In genomic region chr10:103834436-103835095, GRCh38 we compare ENCODE assay signal across 14 cellular contexts. TPM values are rescaled to one million over a fixed set of nuclear protein-coding genes. Genes with fewer than 3 reads are reported as not detected.
DNase-seq lines count a peak whose midpoint lies in the region; ATAC-seq and TF ChIP-seq lines count a peak whose summit lies in the region.
"Had no signal": no experiment of that assay in that cellular context is flagged by ENCODE, and none has a peak within 500 bp of the region (broad histone marks: within the 10 kb centered on the region; RNA-seq: fewer than 3 reads in every experiment).

No MANE protein-coding gene starts in this region.

- no peak for TF ChIP-seq POLR2A in suprapubic skin (IDR thresholded peaks at IDR 0.05)
- TF ChIP-seq POLR2A in prostate gland (IDR thresholded peaks at IDR 0.05) = no peak

- ATAC-seq in Right ventricle myocardium superior (ENCODE audit: poor library complexity) = peak; percentile 6
- ATAC-seq in omental fat pad (ENCODE audit: low FRiP score) = no peak
- ATAC-seq: activated naive CD8-positive, alpha-beta T cell treated with anti-CD3 and anti-CD28 coated beads, Interleukin-2, amount 50 U/mL, for 24 hours; naive thymus-derived CD8-positive, alpha-beta T cell; T-cell had no signal

- H3K36me3 Mint-ChIP-seq in glutamatergic neuron (ENCODE audit: unreplicated experiment) = no peaks in the 10 kb centered on the region

- H3K4me3 ChIP-seq in HUES6 (ENCODE audit: low read depth, low read length) = peak overlapping the region; percentile 28; the same call in 1 of the 2 replicates
- peak overlapping the region; percentile 34 to 39 for H3K4me3 ChIP-seq in mucosa of rectum (ENCODE audit: low read length in 2 of 2)
- no peak overlapping the region for H3K4me3 ChIP-seq in suprapubic skin
- no peak overlapping the region for H3K4me3 ChIP-seq in prostate gland

- TF ChIP-seq CTCF in suprapubic skin (IDR thresholded peaks at IDR 0.05) = no peak
- no peak for TF ChIP-seq CTCF in glutamatergic neuron (IDR thresholded peaks at IDR 0.05; ENCODE audit: partially characterized antibody, unreplicated experiment)
- no peak for TF ChIP-seq CTCF in omental fat pad (IDR thresholded peaks at IDR 0.05)
- TF ChIP-seq CTCF in prostate gland (IDR thresholded peaks at IDR 0.05) = no peak

- no peak for DNase-seq in Right ventricle myocardium superior
- DNase-seq in suprapubic skin (ENCODE audit: low spot score in 2 of 2) = peak in 1 of 2 donors; percentile 44
- DNase-seq in glutamatergic neuron = no peak
- DNase-seq in omental fat pad (ENCODE audit: low spot score) = no peak
- no peak for DNase-seq in NCI-H2196 (lab: John Stamatoyannopoulos, UW; ENCODE audit: unreplicated experiment)
- DNase-seq in prostate gland (ENCODE audit: low spot score) = no peak
- DNase-seq: activated naive CD8-positive, alpha-beta T cell treated with anti-CD3 and anti-CD28 coated beads, Interleukin-2, amount 50 U/mL, for 24 hours; activated T-cell treated with anti-CD3 and anti-CD28 coated beads, Interleukin-2, amount 50 U/mL, for 24 hours; DMS79 treated with DMSO at 0.1 percent for 48 hours; naive thymus-derived CD8-positive, alpha-beta T cell; NCI-H1048; T-cell had no signal

- H3K27me3 ChIP-seq in HUES6 (ENCODE audit: control insufficient read depth, insufficient read depth, low read length) (no peaks in the 10 kb centered on the region), mucosa of rectum (ENCODE audit: control insufficient read depth in 2 of 2, insufficient read depth in 2 of 2, low read length in 2 of 2) (no peaks in the 10 kb centered on the region), suprapubic skin (no peaks in the 10 kb centered on the region), prostate gland (replicated peaks; ENCODE audit: insufficient read depth) (no peaks in the 10 kb centered on the region)

- H3K27me3 Mint-ChIP-seq in glutamatergic neuron (ENCODE audit: unreplicated experiment) = peaks cover 4% of the 10 kb centered on the region
- H3K27me3 Mint-ChIP-seq: activated T-cell treated with anti-CD3 and anti-CD28 coated beads, Interleukin-2, amount 50 U/mL, for 24 hours; T-cell had no signal

- intact Hi-C loops in Right ventricle myocardium superior (cut with DNase I) = no loop called here
- intact Hi-C loops in prostate gland (cut with DNase I) = no loop called here

- H3K4me1 ChIP-seq in HUES6 (ENCODE audit: control insufficient read depth, insufficient read depth, low read length) (peaks cover 65% of the 10 kb centered on the region), mucosa of rectum (ENCODE audit: control insufficient read depth in 2 of 2, insufficient read depth in 2 of 2, low read length in 2 of 2) (peaks cover 45 to 81% of the 10 kb centered on the region in 2 donors), suprapubic skin (peaks cover 58% of the 10 kb centered on the region), prostate gland (replicated peaks) (no peaks in the 10 kb centered on the region)

- peak overlapping the region; percentile 36 for H3K9ac ChIP-seq in HUES6 (ENCODE audit: low read length)
- H3K9ac ChIP-seq in mucosa of rectum (ENCODE audit: low read depth in 1 of 2, low read length in 2 of 2) = peak overlapping the region; percentile 63 to 68

- H3K9me3 Mint-ChIP-seq in glutamatergic neuron (ENCODE audit: unreplicated experiment) = no peaks in the 10 kb centered on the region
- H3K9me3 Mint-ChIP-seq: activated naive CD8-positive, alpha-beta T cell treated with anti-CD3 and anti-CD28 coated beads, Interleukin-2, amount 50 U/mL, for 24 hours; activated T-cell treated with anti-CD3 and anti-CD28 coated beads, Interleukin-2, amount 50 U/mL, for 24 hours had no signal

- no peak overlapping the region for H3K27ac Mint-ChIP-seq in glutamatergic neuron (ENCODE audit: unreplicated experiment)
- H3K27ac Mint-ChIP-seq: activated naive CD8-positive, alpha-beta T cell treated with anti-CD3 and anti-CD28 coated beads, Interleukin-2, amount 50 U/mL, for 24 hours; activated T-cell treated with anti-CD3 and anti-CD28 coated beads, Interleukin-2, amount 50 U/mL, for 24 hours; naive thymus-derived CD8-positive, alpha-beta T cell; T-cell had no signal

- no peak for TF ChIP-seq EP300 in suprapubic skin (IDR thresholded peaks at IDR 0.05)

- peaks cover 5% of the 10 kb centered on the region; the same call in 1 of the 2 replicates for H3K9me3 ChIP-seq in HUES6 (ENCODE audit: control insufficient read depth, insufficient read depth, low read depth, low read length)
- no peaks in the 10 kb centered on the region for H3K9me3 ChIP-seq in mucosa of rectum (ENCODE audit: control insufficient read depth in 2 of 2, low read length in 2 of 2)
- H3K9me3 ChIP-seq in suprapubic skin = no peaks in the 10 kb centered on the region
- H3K9me3 ChIP-seq in prostate gland = no peaks in the 10 kb centered on the region

- H3K27ac ChIP-seq in HUES6 (ENCODE audit: low read depth, low read length) (no peak overlapping the region), mucosa of rectum (ENCODE audit: low read depth in 2 of 2, low read length in 2 of 2) (peak overlapping the region; percentile 80 to 85), suprapubic skin (peak overlapping the region; percentile 50), prostate gland (no peak overlapping the region)

- H3K36me3 ChIP-seq in HUES6 (ENCODE audit: control insufficient read depth, insufficient read depth, low read length) (no peaks in the 10 kb centered on the region), mucosa of rectum (ENCODE audit: control insufficient read depth in 2 of 2, insufficient read depth in 2 of 2, low read length in 2 of 2) (peaks cover 0 to 3% of the 10 kb centered on the region in 2 donors), suprapubic skin (no peaks in the 10 kb centered on the region), prostate gland (no peaks in the 10 kb centered on the region)

- H3K4me1 Mint-ChIP-seq in glutamatergic neuron (ENCODE audit: low read depth, unreplicated experiment) = peaks cover 17% of the 10 kb centered on the region
- H3K4me1 Mint-ChIP-seq: activated naive CD8-positive, alpha-beta T cell treated with anti-CD3 and anti-CD28 coated beads, Interleukin-2, amount 50 U/mL, for 24 hours; T-cell had no signal

- WGBS in suprapubic skin = 62% methylated on average over 5 of the region's 5 CpGs
- 70% methylated on average over 5 of the region's 5 CpGs for WGBS in prostate gland

- no peak overlapping the region for H3K4me3 Mint-ChIP-seq in glutamatergic neuron (ENCODE audit: unreplicated experiment)
- H3K4me3 Mint-ChIP-seq: activated naive CD8-positive, alpha-beta T cell treated with anti-CD3 and anti-CD28 coated beads, Interleukin-2, amount 50 U/mL, for 24 hours; activated T-cell treated with anti-CD3 and anti-CD28 coated beads, Interleukin-2, amount 50 U/mL, for 24 hours; naive thymus-derived CD8-positive, alpha-beta T cell; T-cell had no signal

RNA-seq across cellular contexts. Expression of gene SH3PXD2A, which starts 20.8 kb away (rescaled TPM):
- total RNA-seq in Right ventricle myocardium superior (27.0 TPM), suprapubic skin (10 to 100 TPM; 55.7 to 71.8 (median 66.8) TPM), glutamatergic neuron (ENCODE audit: unreplicated experiment) (16.7 TPM), omental fat pad (10 to 100 TPM; 21.0 to 36.3 (median 22.5) TPM), prostate gland (10 to 100 TPM; 14.2 to 26.4 TPM)

Comparison
In these comparisons a context has a peak if more than half of its experiments do, and no peak if none do; other contexts are left out.
1. H3K27ac ChIP-seq: peak in mucosa of rectum (2 of 2) and suprapubic skin (single experiment); none in HUES6 (single experiment) and prostate gland (0 of 2).
2. H3K4me3 ChIP-seq: peak in HUES6 (single experiment) and mucosa of rectum (2 of 2); none in suprapubic skin (single experiment) and prostate gland (0 of 2).